ENCODE assay signal across 13 cellular contexts in genomic region chr22:31269892-31270574, GRCh38. TPM values are rescaled to one million over a fixed set of nuclear protein-coding genes. Genes with fewer than 3 reads are reported as not detected.
DNase-seq lines count a peak whose midpoint lies in the region; TF ChIP-seq lines count a peak whose summit lies in the region.
"Had no signal": no experiment of that assay in that cellular context is flagged by ENCODE, and none has a peak within 500 bp of the region (broad histone marks: within the 10 kb centered on the region; RNA-seq: fewer than 3 reads in every experiment).

No MANE protein-coding gene starts in this region.

- H3K27ac ChIP-seq in endodermal cell (ENCODE audit: low read depth, low read length), result no peak overlapping the region
- H3K27ac ChIP-seq in neural progenitor cell, result peak overlapping the region; percentile 3

- H3K9me3 ChIP-seq in endodermal cell (ENCODE audit: control insufficient read depth, low read length) (no peaks in the 10 kb centered on the region), neural progenitor cell (ENCODE audit: low read depth) (no peaks in the 10 kb centered on the region)
- H3K9me3 ChIP-seq: testis had no signal

- no peaks in the 10 kb centered on the region for H4K20me1 ChIP-seq in neural progenitor cell (ENCODE audit: low read depth)

- no peak for DNase-seq in T-helper 2 cell treated with Interferon-gamma antibody and Interleukin-4, amounts not matched to agents 5 μg/mL and 100 μg/mL, for 36 hours (ENCODE audit: low spot score)
- no peak for DNase-seq in T-helper 2 cell
- peak; percentile 92 for DNase-seq in endodermal cell
- no peak for DNase-seq in neural progenitor cell (ENCODE audit: low spot score)
- no peak for DNase-seq in NCI-H1048 (lab: John Stamatoyannopoulos, UW)
- no peak for DNase-seq in NCI-H1092 (lab: John Stamatoyannopoulos, UW)
- DNase-seq in stimulated activated CD4-positive, alpha-beta T cell treated with anti-CD3 and anti-CD28 coated beads, Interleukin-4, amount 100 ng/mL, for 1 hour, result no peak
- DNase-seq: activated CD4-positive, alpha-beta T cell treated with anti-CD3 and anti-CD28 coated beads, Interleukin-2, amount 50 U/mL, for 48 hours; amniotic stem cell; DMS 273 treated with DMSO at 0.1 percent for 48 hours; testis had no signal

- H3K9ac ChIP-seq in endodermal cell (ENCODE audit: extremely low read depth, low read length, poor library complexity, severe bottlenecking) (no peak overlapping the region), neural progenitor cell (no peak overlapping the region)

- no peaks in the 10 kb centered on the region for H3K9me3 Mint-ChIP-seq in T-helper 2 cell treated with Interferon-gamma antibody and Interleukin-4, amounts not matched to agents 5 μg/mL and 100 μg/mL, for 36 hours
- no peaks in the 10 kb centered on the region for H3K9me3 Mint-ChIP-seq in endodermal cell
- no peaks in the 10 kb centered on the region for H3K9me3 Mint-ChIP-seq in neural progenitor cell
- H3K9me3 Mint-ChIP-seq: dendritic cell treated with granulocyte-macrophage colony-stimulating factor and Interleukin-4, amounts not matched to agents 40 ng/mL and 50 ng/mL, for 4 days had no signal

- no peaks in the 10 kb centered on the region for H3K79me2 ChIP-seq in neural progenitor cell (ENCODE audit: low read depth)

- peaks cover 9% of the 10 kb centered on the region for H3F3A ChIP-seq in neural progenitor cell (ENCODE audit: low read depth)

- H3K4me2 ChIP-seq in neural progenitor cell, result no peak overlapping the region

- no peak for TF ChIP-seq EP300 in Ishikawa (IDR thresholded peaks at IDR 0.05; ENCODE audit: borderline replicate concordance)

- peaks cover 8% of the 10 kb centered on the region for H3K4me1 Mint-ChIP-seq in T-helper 2 cell treated with Interferon-gamma antibody and Interleukin-4, amounts not matched to agents 5 μg/mL and 100 μg/mL, for 36 hours (ENCODE audit: low read depth)
- H3K4me1 Mint-ChIP-seq in endodermal cell, result peaks cover 18% of the 10 kb centered on the region
- H3K4me1 Mint-ChIP-seq in neural progenitor cell, result peaks cover 6% of the 10 kb centered on the region

- H3K4me3 ChIP-seq in endodermal cell (ENCODE audit: low read length) (no peak overlapping the region), neural progenitor cell (no peak overlapping the region)
- H3K4me3 ChIP-seq: testis had no signal

- H3K27me3 ChIP-seq in endodermal cell (ENCODE audit: control insufficient read depth, insufficient read depth, low read length, poor library complexity, severe bottlenecking) (no peaks in the 10 kb centered on the region), neural progenitor cell (no peaks in the 10 kb centered on the region)
- H3K27me3 ChIP-seq: testis had no signal

- no peak overlapping the region for H3K4me3 Mint-ChIP-seq in T-helper 2 cell treated with Interferon-gamma antibody and Interleukin-4, amounts not matched to agents 5 μg/mL and 100 μg/mL, for 36 hours
- H3K4me3 Mint-ChIP-seq in endodermal cell (no peak overlapping the region), neural progenitor cell (no peak overlapping the region)
- H3K4me3 Mint-ChIP-seq: dendritic cell treated with granulocyte-macrophage colony-stimulating factor and Interleukin-4, amounts not matched to agents 40 ng/mL and 50 ng/mL, for 4 days had no signal

- H3K36me3 Mint-ChIP-seq in T-helper 2 cell treated with Interferon-gamma antibody and Interleukin-4, amounts not matched to agents 5 μg/mL and 100 μg/mL, for 36 hours (ENCODE audit: low read depth), result peaks cover 51% of the 10 kb centered on the region
- H3K36me3 Mint-ChIP-seq in endodermal cell (ENCODE audit: low read depth) (peaks cover 62% of the 10 kb centered on the region), neural progenitor cell (peaks cover 7% of the 10 kb centered on the region)

- H3K4me1 ChIP-seq in endodermal cell (ENCODE audit: control insufficient read depth, insufficient read depth, low read length) (peaks cover 5% of the 10 kb centered on the region), neural progenitor cell (peaks cover 2% of the 10 kb centered on the region)

- H3K36me3 ChIP-seq in endodermal cell (ENCODE audit: control insufficient read depth, insufficient read depth, low read length) (peaks cover 45% of the 10 kb centered on the region), neural progenitor cell (no peaks in the 10 kb centered on the region)

- H3K27ac Mint-ChIP-seq in T-helper 2 cell treated with Interferon-gamma antibody and Interleukin-4, amounts not matched to agents 5 μg/mL and 100 μg/mL, for 36 hours, result peak overlapping the region; percentile 70
- H3K27ac Mint-ChIP-seq in endodermal cell (peak overlapping the region; percentile 91), neural progenitor cell (no peak overlapping the region)
- H3K27ac Mint-ChIP-seq: dendritic cell treated with granulocyte-macrophage colony-stimulating factor and Interleukin-4, amounts not matched to agents 40 ng/mL and 50 ng/mL, for 4 days had no signal

- no peaks in the 10 kb centered on the region for H3K27me3 Mint-ChIP-seq in T-helper 2 cell treated with Interferon-gamma antibody and Interleukin-4, amounts not matched to agents 5 μg/mL and 100 μg/mL, for 36 hours (ENCODE audit: low read depth)
- H3K27me3 Mint-ChIP-seq in endodermal cell (ENCODE audit: insufficient read depth) (no peaks in the 10 kb centered on the region), neural progenitor cell (ENCODE audit: insufficient read depth, low read depth) (peaks cover 6% of the 10 kb centered on the region)
- H3K27me3 Mint-ChIP-seq: dendritic cell treated with granulocyte-macrophage colony-stimulating factor and Interleukin-4, amounts not matched to agents 40 ng/mL and 50 ng/mL, for 4 days had no signal

- 68 to 71% methylated on average over 3 of the region's 3 CpGs for WGBS in endodermal cell (ENCODE audit: insufficient coverage in 1 of 2, insufficient read length in 1 of 2), 2 experiments

- no peak for TF ChIP-seq RAD21 in Ishikawa (IDR thresholded peaks at IDR 0.05; ENCODE audit: low read depth)

- no peak overlapping the region for H2AFZ ChIP-seq in neural progenitor cell (replicated peaks)

- peak; percentile 45 for TF ChIP-seq CTCF in endodermal cell (conservative IDR thresholded peaks at IDR 0.05)
- no peak for TF ChIP-seq CTCF in neural progenitor cell (IDR thresholded peaks at IDR 0.05)

TF ChIP-seq in Ishikawa, 13 proteins besides CTCF, POLR2A, EP300 and RAD21:
- TF ChIP-seq, protein P1, sequence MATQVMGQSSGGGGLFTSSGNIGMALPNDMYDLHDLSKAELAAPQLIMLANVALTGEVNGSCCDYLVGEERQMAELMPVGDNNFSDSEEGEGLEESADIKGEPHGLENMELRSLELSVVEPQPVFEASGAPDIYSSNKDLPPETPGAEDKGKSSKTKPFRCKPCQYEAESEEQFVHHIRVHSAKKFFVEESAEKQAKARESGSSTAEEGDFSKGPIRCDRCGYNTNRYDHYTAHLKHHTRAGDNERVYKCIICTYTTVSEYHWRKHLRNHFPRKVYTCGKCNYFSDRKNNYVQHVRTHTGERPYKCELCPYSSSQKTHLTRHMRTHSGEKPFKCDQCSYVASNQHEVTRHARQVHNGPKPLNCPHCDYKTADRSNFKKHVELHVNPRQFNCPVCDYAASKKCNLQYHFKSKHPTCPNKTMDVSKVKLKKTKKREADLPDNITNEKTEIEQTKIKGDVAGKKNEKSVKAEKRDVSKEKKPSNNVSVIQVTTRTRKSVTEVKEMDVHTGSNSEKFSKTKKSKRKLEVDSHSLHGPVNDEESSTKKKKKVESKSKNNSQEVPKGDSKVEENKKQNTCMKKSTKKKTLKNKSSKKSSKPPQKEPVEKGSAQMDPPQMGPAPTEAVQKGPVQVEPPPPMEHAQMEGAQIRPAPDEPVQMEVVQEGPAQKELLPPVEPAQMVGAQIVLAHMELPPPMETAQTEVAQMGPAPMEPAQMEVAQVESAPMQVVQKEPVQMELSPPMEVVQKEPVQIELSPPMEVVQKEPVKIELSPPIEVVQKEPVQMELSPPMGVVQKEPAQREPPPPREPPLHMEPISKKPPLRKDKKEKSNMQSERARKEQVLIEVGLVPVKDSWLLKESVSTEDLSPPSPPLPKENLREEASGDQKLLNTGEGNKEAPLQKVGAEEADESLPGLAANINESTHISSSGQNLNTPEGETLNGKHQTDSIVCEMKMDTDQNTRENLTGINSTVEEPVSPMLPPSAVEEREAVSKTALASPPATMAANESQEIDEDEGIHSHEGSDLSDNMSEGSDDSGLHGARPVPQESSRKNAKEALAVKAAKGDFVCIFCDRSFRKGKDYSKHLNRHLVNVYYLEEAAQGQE (IDR thresholded peaks at IDR 0.05; ENCODE audit: low read depth), result no peak
- TF ChIP-seq USF1 (IDR thresholded peaks at IDR 0.05), result no peak
- no peak for TF ChIP-seq NFIC (IDR thresholded peaks at IDR 0.05)
- TF ChIP-seq CEBPB (IDR thresholded peaks at IDR 0.05), result peak; percentile 69
- no peak for TF ChIP-seq CREB1 (IDR thresholded peaks at IDR 0.05; ENCODE audit: low read depth)

RNA-seq across cellular contexts. Expression of gene PIK3IP1, which starts 22.3 kb away (rescaled TPM):
- total RNA-seq in endodermal cell (1 to 10 TPM; 2.0 to 3.5 TPM), neural progenitor cell (ENCODE audit: low replicate concordance) (4.5 and 4.7 TPM in 2 replicates)
- 5.5 TPM for polyA plus RNA-seq in endodermal cell (2013, experiment 1 of 2)
- polyA plus RNA-seq in endodermal cell (2013, experiment 2 of 2), result 4.4 TPM

RNA-seq across cellular contexts. Expression of gene LIMK2, which starts 57.9 kb away (rescaled TPM):
- total RNA-seq in endodermal cell, result 10 to 100 TPM; 41.4 to 42.2 TPM
- 26.5 TPM for polyA plus RNA-seq in endodermal cell (2013, experiment 1 of 2)
- 25.9 TPM for polyA plus RNA-seq in endodermal cell (2013, experiment 2 of 2)
- total RNA-seq in neural progenitor cell (ENCODE audit: low replicate concordance), result 28.1 and 45.8 TPM in 2 replicates
